22 cellular contexts compared by ENCODE assay signal in the genomic region with DNA sequence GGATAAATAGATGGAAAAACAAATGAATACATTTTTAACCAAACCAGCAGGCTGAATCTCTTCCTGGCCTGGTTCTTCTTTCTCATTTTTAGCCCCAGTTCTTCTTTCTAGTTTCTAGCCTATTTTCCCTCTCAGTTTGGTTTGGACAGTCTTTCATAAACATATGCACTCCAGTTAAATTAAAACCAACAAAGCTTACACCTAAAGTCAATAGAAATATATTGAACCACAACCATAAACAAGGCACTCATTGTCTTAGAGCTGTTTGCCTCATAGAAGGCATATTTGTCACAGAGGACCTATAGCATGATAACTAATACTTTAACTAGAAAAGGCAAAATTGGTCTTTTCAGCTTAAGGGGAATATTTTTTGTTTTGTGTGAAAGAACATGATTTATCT.
"Had no signal": no experiment of that assay in that cellular context is flagged by ENCODE, and none has a peak within 500 bp of the region (broad histone marks: within the 10 kb centered on the region; RNA-seq: fewer than 3 reads in every experiment).

No MANE protein-coding gene starts in this region.

- ATAC-seq: esophagus mucosa; heart left ventricle; left colon; left ventricle myocardium superior; natural killer cell treated with Interleukin-12 subunit alpha and Interleukin-12 subunit beta and Interleukin-15 and Interleukin-18, amount 100 ng/mL, for 72 hours; pancreas; right cardiac atrium; stimulated activated effector memory CD8-positive, alpha-beta T cell treated with anti-CD3 and anti-CD28 coated beads, Interleukin-12 subunit alpha, Interleukin-12 subunit beta, amount 100 ng/mL, for 72 hours; stimulated activated naive CD8-positive, alpha-beta T cell treated with anti-CD3 and anti-CD28 coated beads, Interleukin-15, Interleukin-2, amounts not matched to agents 100 U/mL and 50 U/mL, for 24 hours; upper lobe of right lung had no signal

- H3K4me1 ChIP-seq: upper lobe of right lung, vagina had no signal

- H3K4me1 Mint-ChIP-seq: stimulated activated effector memory CD8-positive, alpha-beta T cell treated with anti-CD3 and anti-CD28 coated beads, Interleukin-12 subunit alpha, Interleukin-12 subunit beta, amount 100 ng/mL, for 72 hours had no signal

- H3K27me3 ChIP-seq: heart left ventricle, pancreas, tibial artery, upper lobe of right lung, vagina had no signal

- H3K27ac ChIP-seq: heart left ventricle, pancreas, tibial artery, upper lobe of right lung, vagina had no signal

- H3K9me3 ChIP-seq: pancreas, tibial artery, upper lobe of right lung, vagina had no signal

- H3K4me3 Mint-ChIP-seq: natural killer cell treated with Interleukin-12 subunit alpha and Interleukin-12 subunit beta and Interleukin-15 and Interleukin-18, amount 100 ng/mL, for 72 hours; stimulated activated effector memory CD8-positive, alpha-beta T cell treated with anti-CD3 and anti-CD28 coated beads, Interleukin-12 subunit alpha, Interleukin-12 subunit beta, amount 100 ng/mL, for 72 hours had no signal

- H3K36me3 ChIP-seq: heart left ventricle, pancreas, tibial artery, upper lobe of right lung, vagina had no signal

- DNase-seq: effector memory CD4-positive, alpha-beta T cell; heart left ventricle; hippocampal formation; left colon; left ventricle myocardium superior; mesenchymal stem cell; midbrain; occipital lobe; pancreas; right cardiac atrium; stimulated activated CD4-positive, alpha-beta T cell treated with anti-CD3 and anti-CD28 coated beads, Interleukin-2, amount 100 ng/mL, for 48 hours; stimulated activated CD8-positive, alpha-beta memory T cell treated with anti-CD3 and anti-CD28 coated beads, Interleukin-4, amount 100 ng/mL, for 48 hours; stimulated activated naive CD8-positive, alpha-beta T cell treated with anti-CD3 and anti-CD28 coated beads, Interleukin-15, Interleukin-2, amounts not matched to agents 100 U/mL and 50 U/mL, for 24 hours; tibial artery; upper lobe of right lung had no signal

- H3K36me3 Mint-ChIP-seq: natural killer cell treated with Interleukin-12 subunit alpha and Interleukin-12 subunit beta and Interleukin-15 and Interleukin-18, amount 100 ng/mL, for 72 hours; stimulated activated effector memory CD8-positive, alpha-beta T cell treated with anti-CD3 and anti-CD28 coated beads, Interleukin-12 subunit alpha, Interleukin-12 subunit beta, amount 100 ng/mL, for 72 hours had no signal

- H3K4me2 ChIP-seq: smooth muscle cell had no signal

- H3K4me3 ChIP-seq: heart left ventricle, lung, pancreas, smooth muscle cell, tibial artery, upper lobe of right lung, vagina had no signal

- H3K27me3 Mint-ChIP-seq: natural killer cell treated with Interleukin-12 subunit alpha and Interleukin-12 subunit beta and Interleukin-15 and Interleukin-18, amount 100 ng/mL, for 72 hours; progenitor cell of endocrine pancreas had no signal

- H3K27ac Mint-ChIP-seq: natural killer cell treated with Interleukin-12 subunit alpha and Interleukin-12 subunit beta and Interleukin-15 and Interleukin-18, amount 100 ng/mL, for 72 hours; progenitor cell of endocrine pancreas; stimulated activated effector memory CD8-positive, alpha-beta T cell treated with anti-CD3 and anti-CD28 coated beads, Interleukin-12 subunit alpha, Interleukin-12 subunit beta, amount 100 ng/mL, for 72 hours had no signal
